Comparison of ENCODE assay signal across 1 cellular context in the genomic region with DNA sequence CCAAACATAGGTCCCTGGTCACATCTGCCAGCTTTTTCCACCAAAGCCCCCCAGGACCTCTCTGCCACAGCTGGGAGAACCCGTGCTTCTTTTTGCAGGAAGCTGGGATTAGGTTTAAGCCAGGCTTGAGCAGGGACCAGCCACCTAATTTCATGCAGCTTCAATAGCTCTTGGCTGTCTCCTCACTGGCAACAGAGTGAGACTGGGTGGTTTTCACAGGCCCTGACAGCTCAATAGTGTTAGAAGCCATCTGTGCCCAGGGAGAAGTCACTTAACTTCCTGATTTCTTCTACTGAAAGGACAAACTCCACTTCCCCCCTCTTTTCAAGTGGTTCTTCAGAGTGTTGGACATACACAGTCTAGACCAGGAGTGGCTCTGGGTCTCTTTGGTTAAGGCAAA.
TF ChIP-seq lines count a peak whose summit lies in the region.

No MANE protein-coding gene starts in this region.

TF ChIP-seq in H1, 55 proteins besides CTCF, POLR2A, EP300 and RAD21:
- TF ChIP-seq ZNF274 (IDR thresholded peaks at IDR 0.05; ENCODE audit: borderline replicate concordance, extremely low read depth, low read length) = no peak
- TF ChIP-seq CHD7 (IDR thresholded peaks at IDR 0.05; ENCODE audit: insufficient replicate concordance, low read length) = no peak
- no peak for TF ChIP-seq ASH2L (IDR thresholded peaks at IDR 0.05; ENCODE audit: low read length)
- TF ChIP-seq SIRT6 (IDR thresholded peaks at IDR 0.05; ENCODE audit: low read length) = no peak
